9 cellular contexts compared by ENCODE assay signal in the genomic region with DNA sequence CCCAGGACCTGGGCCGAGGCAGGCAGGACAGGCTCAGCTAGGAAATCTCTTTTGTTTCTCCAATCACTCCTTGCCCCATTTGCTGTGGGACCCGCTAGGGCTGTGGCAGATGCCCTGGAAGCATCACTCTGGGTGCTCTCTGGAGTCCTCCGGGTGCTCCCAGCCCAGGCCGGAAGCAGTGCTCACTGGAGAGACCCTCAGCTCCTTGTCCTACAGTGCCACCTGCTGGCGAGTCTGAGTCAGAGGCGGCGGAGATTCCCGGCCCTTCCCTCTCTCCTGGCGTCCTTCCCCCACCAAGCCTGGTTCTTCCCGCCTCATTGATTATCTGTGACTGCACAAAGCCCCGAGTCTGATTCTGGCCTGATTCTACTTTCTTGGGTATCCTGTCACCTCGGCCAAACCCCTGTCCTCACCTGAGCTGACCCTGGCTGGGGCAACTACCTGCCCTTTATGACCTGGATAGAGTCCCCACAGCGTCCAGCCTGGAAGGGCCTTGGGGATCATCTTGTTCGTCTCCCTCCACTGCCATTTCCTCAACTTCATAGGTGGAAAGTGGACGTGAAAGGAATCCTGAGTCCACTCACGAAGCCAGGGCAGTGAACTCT. TPM values are rescaled to one million over a fixed set of nuclear protein-coding genes. Genes with fewer than 3 reads are reported as not detected.
DNase-seq lines count a peak whose midpoint lies in the region; ATAC-seq and TF ChIP-seq lines count a peak whose summit lies in the region.
"Had no signal": no experiment of that assay in that cellular context is flagged by ENCODE, and none has a peak within 500 bp of the region (broad histone marks: within the 10 kb centered on the region; RNA-seq: fewer than 3 reads in every experiment).

No MANE protein-coding gene starts in this region.

- peak; percentile 78 to 87 for TF ChIP-seq RAD21 in liver (IDR thresholded peaks at IDR 0.05)

- H3K4me3 ChIP-seq in liver (ENCODE audit: low read depth in 1 of 3, low read length in 3 of 3): no peak overlapping the region
- no peak overlapping the region for H3K4me3 ChIP-seq in suprapubic skin

- H3K27me3 Mint-ChIP-seq in T-helper 17 cell: peaks cover 81% of the 10 kb centered on the region

- TF ChIP-seq EP300 in suprapubic skin (IDR thresholded peaks at IDR 0.05): no peak

- no peak overlapping the region for H3K9ac ChIP-seq in liver (ENCODE audit: low read depth in 1 of 2, low read length in 2 of 2)

- peaks cover 4% of the 10 kb centered on the region for H3K4me1 Mint-ChIP-seq in T-helper 17 cell

- H3K36me3 Mint-ChIP-seq in T-helper 17 cell (ENCODE audit: low read depth): peaks cover 12% of the 10 kb centered on the region

- H3K9me3 ChIP-seq in T-helper 17 cell (ENCODE audit: control insufficient read depth, low read length, poor library complexity, severe bottlenecking) (no peaks in the 10 kb centered on the region), liver (ENCODE audit: control insufficient read depth in 4 of 4, low read length in 3 of 4) (no peaks in the 10 kb centered on the region), suprapubic skin (no peaks in the 10 kb centered on the region)

- no peak for TF ChIP-seq POLR2A in suprapubic skin (IDR thresholded peaks at IDR 0.05)

- H3K36me3 ChIP-seq in liver (ENCODE audit: control insufficient read depth in 4 of 4, insufficient read depth in 3 of 4, low read depth in 1 of 4, low read length in 3 of 4) (no peaks in the 10 kb centered on the region), suprapubic skin (no peaks in the 10 kb centered on the region)

- WGBS in liver: 14% methylated on average over 16 of the region's 16 CpGs
- WGBS in suprapubic skin: 9% methylated on average over 12 of the region's 16 CpGs

- no peak overlapping the region for H3K27ac Mint-ChIP-seq in T-helper 17 cell

- peak; percentile 68 for ATAC-seq in T-helper 17 cell

- DNase-seq in activated gamma-delta T cell treated with Interleukin-2 at 50 U/mL for 16 hours (peak; percentile 41), activated gamma-delta T cell (lab: John Stamatoyannopoulos, UW) (no peak), NCI-H1105 treated with DMSO at 0.1 percent for 48 hours (lab: John Stamatoyannopoulos, UW) (peak; percentile 70), T-helper 17 cell (peak; percentile 28 to 33 (median 29)), cerebellum (ENCODE audit: low spot score) (peak; percentile 81), suprapubic skin (ENCODE audit: low spot score in 2 of 2) (no peak)
- DNase-seq in stimulated activated CD8-positive, alpha-beta memory T cell treated with anti-CD3 and anti-CD28 coated beads, Interleukin-4, amount 100 ng/mL, for 1 hour (ENCODE audit: low read depth in 2 of 2, low spot score in 1 of 2): peak; percentile 3 to 5

- H3K4me3 Mint-ChIP-seq in T-helper 17 cell: no peak overlapping the region

- H3K27me3 ChIP-seq in liver (ENCODE audit: control insufficient read depth in 4 of 4, insufficient read depth in 4 of 4, low read length in 3 of 4) (peaks cover 0 to 15% (median 5%) of the 10 kb centered on the region in 4 donors), suprapubic skin (peaks cover 81% of the 10 kb centered on the region)

- H3K27ac ChIP-seq in liver (ENCODE audit: low read depth in 1 of 2, low read length in 2 of 2) (no peak overlapping the region), suprapubic skin (no peak overlapping the region)
- H3K27ac ChIP-seq: epithelial cell of prostate had no signal

- peak; percentile 71 for TF ChIP-seq CTCF in liver (IDR thresholded peaks at IDR 0.05; ENCODE audit: low read depth, low read length, missing input control)
- TF ChIP-seq CTCF in suprapubic skin (IDR thresholded peaks at IDR 0.05): peak in 1 of 2 donors; percentile 69

- peaks cover 0 to 3% (median 1%) of the 10 kb centered on the region in 4 donors for H3K4me1 ChIP-seq in liver (ENCODE audit: control insufficient read depth in 4 of 4, insufficient read depth in 4 of 4, low read length in 3 of 4)
- H3K4me1 ChIP-seq in suprapubic skin: peaks cover 1% of the 10 kb centered on the region

TF ChIP-seq in liver, 16 proteins besides CTCF, POLR2A, EP300 and RAD21:
- no peak for TF ChIP-seq HNF4G (IDR thresholded peaks at IDR 0.05)
- no peak for TF ChIP-seq FOXA2 (IDR thresholded peaks at IDR 0.05)
- TF ChIP-seq EGR1 (IDR thresholded peaks at IDR 0.05; ENCODE audit: low read depth in 2 of 2): no peak
- TF ChIP-seq YY1 (IDR thresholded peaks at IDR 0.05): no peak
- TF ChIP-seq, protein P1, sequence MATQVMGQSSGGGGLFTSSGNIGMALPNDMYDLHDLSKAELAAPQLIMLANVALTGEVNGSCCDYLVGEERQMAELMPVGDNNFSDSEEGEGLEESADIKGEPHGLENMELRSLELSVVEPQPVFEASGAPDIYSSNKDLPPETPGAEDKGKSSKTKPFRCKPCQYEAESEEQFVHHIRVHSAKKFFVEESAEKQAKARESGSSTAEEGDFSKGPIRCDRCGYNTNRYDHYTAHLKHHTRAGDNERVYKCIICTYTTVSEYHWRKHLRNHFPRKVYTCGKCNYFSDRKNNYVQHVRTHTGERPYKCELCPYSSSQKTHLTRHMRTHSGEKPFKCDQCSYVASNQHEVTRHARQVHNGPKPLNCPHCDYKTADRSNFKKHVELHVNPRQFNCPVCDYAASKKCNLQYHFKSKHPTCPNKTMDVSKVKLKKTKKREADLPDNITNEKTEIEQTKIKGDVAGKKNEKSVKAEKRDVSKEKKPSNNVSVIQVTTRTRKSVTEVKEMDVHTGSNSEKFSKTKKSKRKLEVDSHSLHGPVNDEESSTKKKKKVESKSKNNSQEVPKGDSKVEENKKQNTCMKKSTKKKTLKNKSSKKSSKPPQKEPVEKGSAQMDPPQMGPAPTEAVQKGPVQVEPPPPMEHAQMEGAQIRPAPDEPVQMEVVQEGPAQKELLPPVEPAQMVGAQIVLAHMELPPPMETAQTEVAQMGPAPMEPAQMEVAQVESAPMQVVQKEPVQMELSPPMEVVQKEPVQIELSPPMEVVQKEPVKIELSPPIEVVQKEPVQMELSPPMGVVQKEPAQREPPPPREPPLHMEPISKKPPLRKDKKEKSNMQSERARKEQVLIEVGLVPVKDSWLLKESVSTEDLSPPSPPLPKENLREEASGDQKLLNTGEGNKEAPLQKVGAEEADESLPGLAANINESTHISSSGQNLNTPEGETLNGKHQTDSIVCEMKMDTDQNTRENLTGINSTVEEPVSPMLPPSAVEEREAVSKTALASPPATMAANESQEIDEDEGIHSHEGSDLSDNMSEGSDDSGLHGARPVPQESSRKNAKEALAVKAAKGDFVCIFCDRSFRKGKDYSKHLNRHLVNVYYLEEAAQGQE (IDR thresholded peaks at IDR 0.05): no peak

RNA-seq across cellular contexts. Expression of gene BARHL1, which starts 7.3 kb away (rescaled TPM):
- total RNA-seq in T-helper 17 cell (not detected), cerebellum (19.3 TPM), liver (not detected), suprapubic skin (not detected)
- polyA plus RNA-seq in liver: not detected

Comparison
In these comparisons a context has a peak if more than half of its experiments do, and no peak if none do; other contexts are left out.
1. DNase-seq: peak in activated gamma-delta T cell treated with Interleukin-2 at 50 U/mL for 16 hours (single experiment), NCI-H1105 treated with DMSO at 0.1 percent for 48 hours (single experiment), T-helper 17 cell (3 of 3), cerebellum (single experiment) and stimulated activated CD8-positive, alpha-beta memory T cell treated with anti-CD3 and anti-CD28 coated beads, Interleukin-4, amount 100 ng/mL, for 1 hour (2 of 2); none in activated gamma-delta T cell (single experiment) and suprapubic skin (0 of 2).
2. RNA of gene BARHL1, which starts 7.3 kb away (total RNA-seq): 19.3 TPM in cerebellum (single experiment); not detected in T-helper 17 cell, not detected in liver and not detected in suprapubic skin; every median in the first group is over 10 times any median in the second.